13 cellular contexts compared by ENCODE assay signal in the genomic region with DNA sequence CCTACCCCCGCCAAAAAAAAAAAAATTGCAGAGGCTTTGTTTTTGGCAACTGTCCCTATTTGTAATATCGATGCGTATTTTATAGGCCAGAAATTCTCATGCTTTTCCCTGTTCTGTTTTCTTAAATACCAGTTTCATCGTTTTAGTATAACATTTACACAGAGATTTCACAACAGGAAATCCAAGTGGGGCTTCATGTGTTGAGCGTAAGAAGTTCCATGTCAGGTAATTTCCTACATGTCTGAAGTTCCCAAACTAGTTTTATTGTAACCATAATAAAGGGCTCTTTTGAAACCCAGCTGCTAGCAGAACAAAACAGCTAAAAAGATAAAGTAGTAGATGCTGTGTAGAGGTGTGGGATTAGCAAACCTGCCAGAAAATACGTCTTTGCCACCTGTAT. TPM values are rescaled to one million over a fixed set of nuclear protein-coding genes. Genes with fewer than 3 reads are reported as not detected.
DNase-seq lines count a peak whose midpoint lies in the region; ATAC-seq, FAIRE-seq and TF ChIP-seq lines count a peak whose summit lies in the region.
"Had no signal": no experiment of that assay in that cellular context is flagged by ENCODE, and none has a peak within 500 bp of the region (broad histone marks: within the 10 kb centered on the region; RNA-seq: fewer than 3 reads in every experiment).

No MANE protein-coding gene starts in this region.

- H3K27me3 ChIP-seq in CD4-positive, CD25-positive, alpha-beta regulatory T cell (ENCODE audit: control insufficient read depth, insufficient read depth, low read length) = no peaks in the 10 kb centered on the region
- no peaks in the 10 kb centered on the region for H3K27me3 ChIP-seq in GM23248 (replicated peaks; ENCODE audit: insufficient read depth)
- H3K27me3 ChIP-seq in body of pancreas = no peaks in the 10 kb centered on the region
- H3K27me3 ChIP-seq in lower lobe of right lung (ENCODE audit: low read depth) = no peaks in the 10 kb centered on the region
- H3K27me3 ChIP-seq: BE2C had no signal

- no peaks in the 10 kb centered on the region for H3K9me3 ChIP-seq in CD4-positive, CD25-positive, alpha-beta regulatory T cell (ENCODE audit: control insufficient read depth in 2 of 2, low read length in 2 of 2)
- no peaks in the 10 kb centered on the region for H3K9me3 ChIP-seq in GM23248 (ENCODE audit: low read depth)
- no peaks in the 10 kb centered on the region for H3K9me3 ChIP-seq in body of pancreas
- no peaks in the 10 kb centered on the region for H3K9me3 ChIP-seq in lower lobe of right lung
- H3K9me3 ChIP-seq: BE2C had no signal

- H4K20me1 ChIP-seq in GM23248 (ENCODE audit: insufficient read depth) = peaks cover 10% of the 10 kb centered on the region

- no peak for DNase-seq in CD4-positive, CD25-positive, alpha-beta regulatory T cell
- DNase-seq in GM23248 = no peak
- DNase-seq in body of pancreas = no peak
- no peak for DNase-seq in lower lobe of right lung
- no peak for DNase-seq in urothelium cell line (ENCODE audit: low spot score)
- DNase-seq: activated CD4-positive, alpha-beta T cell treated with anti-CD3 and anti-CD28 coated beads for 4 hours; BE2C; immature natural killer cell; NCI-H226 had no signal

- H3K4me1 Mint-ChIP-seq in CD4-positive, CD25-positive, alpha-beta regulatory T cell = peaks cover 40 to 72% (median 54%) of the 10 kb centered on the region in 4 donors

- WGBS in GM23248 (ENCODE audit: low coverage in 1 of 2, low lambda C conversion rate in 2 of 2, missing lambda C conversion rate in 2 of 2), 2 experiments = 85 to 90% methylated on average over 6 of the region's 6 CpGs
- WGBS in body of pancreas, 2 donors = 40 to 59% methylated on average over 6 of the region's 6 CpGs

- H3K27ac Mint-ChIP-seq in CD4-positive, CD25-positive, alpha-beta regulatory T cell = peak overlapping the region; percentile 31 to 85 (median 49)

- intact Hi-C loops in body of pancreas (cut with DNase I) (loop anchor here (5.0 kb wide), 1 partner anchor 144 kb away; no protein-coding TSS in a partner anchor), lower lobe of right lung (cut with DNase I) (no loop called here)

- H3K27ac ChIP-seq in CD4-positive, CD25-positive, alpha-beta regulatory T cell (ENCODE audit: insufficient read depth, low read length, poor library complexity, severe bottlenecking) = peak overlapping the region; percentile 44
- H3K27ac ChIP-seq in GM23248 (peak overlapping the region; percentile 63), body of pancreas (peak overlapping the region in 3 of 4 donors; percentile 61 to 96 (median 92)), lower lobe of right lung (peak overlapping the region; percentile 34)

- peaks cover 23% of the 10 kb centered on the region for H3F3A ChIP-seq in GM23248 (ENCODE audit: insufficient read depth)

- peaks cover 93% of the 10 kb centered on the region for H3K79me2 ChIP-seq in GM23248 (ENCODE audit: insufficient read depth)

- peaks cover 32% of the 10 kb centered on the region for H3K36me3 ChIP-seq in CD4-positive, CD25-positive, alpha-beta regulatory T cell (ENCODE audit: control insufficient read depth, insufficient read depth, low read length)
- H3K36me3 ChIP-seq in GM23248 (ENCODE audit: low read depth) (peaks cover 57% of the 10 kb centered on the region), body of pancreas (replicated peaks in 1 of 2; ENCODE audit: insufficient read depth in 1 of 2, low read depth in 2 of 2) (peaks cover 8 to 9% of the 10 kb centered on the region in 2 donors), lower lobe of right lung (peaks cover 38% of the 10 kb centered on the region)

- H3K4me3 Mint-ChIP-seq in CD4-positive, CD25-positive, alpha-beta regulatory T cell = peak overlapping the region; percentile 88 to 95 (median 92)

- no peak for FAIRE-seq in urothelium cell line (lab: Jason Lieb, UNC)

- H3K9ac ChIP-seq in GM23248 = no peak overlapping the region

- H3K36me3 Mint-ChIP-seq in CD4-positive, CD25-positive, alpha-beta regulatory T cell = peaks cover 12% of the 10 kb centered on the region

- no peak overlapping the region for H2AFZ ChIP-seq in GM23248

- no peak for TF ChIP-seq CTCF in body of pancreas (IDR thresholded peaks at IDR 0.05)
- TF ChIP-seq CTCF in lower lobe of right lung (IDR thresholded peaks at IDR 0.05) = no peak

- H3K4me1 ChIP-seq in CD4-positive, CD25-positive, alpha-beta regulatory T cell (ENCODE audit: control insufficient read depth, insufficient read depth, low read length, poor library complexity, severe bottlenecking) = peaks cover 54% of the 10 kb centered on the region
- peaks cover 53% of the 10 kb centered on the region for H3K4me1 ChIP-seq in GM23248 (ENCODE audit: insufficient read depth)
- peaks cover 49% of the 10 kb centered on the region for H3K4me1 ChIP-seq in body of pancreas
- peaks cover 43% of the 10 kb centered on the region for H3K4me1 ChIP-seq in lower lobe of right lung
- H3K4me1 ChIP-seq: BE2C had no signal

- no peaks in the 10 kb centered on the region for H3K9me2 ChIP-seq in GM23248 (ENCODE audit: insufficient read depth)

- H3K9me3 Mint-ChIP-seq in CD4-positive, CD25-positive, alpha-beta regulatory T cell = no peaks in the 10 kb centered on the region
- H3K9me3 Mint-ChIP-seq: immature natural killer cell had no signal

- TF ChIP-seq POLR2A in body of pancreas (IDR thresholded peaks at IDR 0.05) = no peak

- peak overlapping the region; percentile 85 for H3K4me3 ChIP-seq in CD4-positive, CD25-positive, alpha-beta regulatory T cell (ENCODE audit: low read depth, low read length)
- H3K4me3 ChIP-seq in GM23248 (0 out of 2 replicates have a peak overlapping the region, but pooled peaks have one; percentile 14), body of pancreas (no peak overlapping the region), lower lobe of right lung (no peak overlapping the region)

- no peak for ATAC-seq in CD4-positive, CD25-positive, alpha-beta regulatory T cell (ENCODE audit: low read depth in 2 of 2)
- peak; percentile 0 for ATAC-seq in body of pancreas
- ATAC-seq in lower lobe of right lung = no peak
- ATAC-seq in GM21360 (IDR thresholded peaks at IDR 0.05; ENCODE audit: unreplicated experiment) = no peak
- no peak for ATAC-seq in HG03378 (IDR thresholded peaks at IDR 0.05; ENCODE audit: unreplicated experiment)
- ATAC-seq in GM18511 (IDR thresholded peaks at IDR 0.05; ENCODE audit: unreplicated experiment) = no peak
- ATAC-seq: Panc1 had no signal

- H3K27me3 Mint-ChIP-seq in CD4-positive, CD25-positive, alpha-beta regulatory T cell = no peaks in the 10 kb centered on the region

- in situ Hi-C loops in GM23248 (cut with MboI) = no loop called here

- peak overlapping the region; percentile 33 for H3K4me2 ChIP-seq in GM23248 (ENCODE audit: unreplicated experiment)

RNA-seq across cellular contexts. Expression of a gene that starts 4.2 kb away (rescaled TPM):
- total RNA-seq in CD4-positive, CD25-positive, alpha-beta regulatory T cell = 37.1 TPM
- polyA plus RNA-seq in CD4-positive, CD25-positive, alpha-beta regulatory T cell = 10 to 100 TPM; 12.5 to 17.9 (median 16.0) TPM
- 12.5 and 16.4 TPM in 2 replicates for total RNA-seq in GM23248 (2014; rRNA removed; shearing (Covaris generic))
- 14.9 and 15.1 TPM in 2 replicates for polyA plus RNA-seq in GM23248 (2016; fragmentation: Nextera tagmentation; extraction: Ambion mirVana)
- total RNA-seq in body of pancreas (10 to 100 TPM; 27.2 to 27.4 TPM), lower lobe of right lung (30.3 TPM)

Comparison
In these comparisons a context has a peak if more than half of its experiments do, and no peak if none do; other contexts are left out.
1. H3K27ac ChIP-seq: peak in every context shown above with its lines; median percentile 92 in body of pancreas; 63 in GM23248; 44 in CD4-positive, CD25-positive, alpha-beta regulatory T cell; 34 in lower lobe of right lung.
2. H3K4me3 ChIP-seq: peak in CD4-positive, CD25-positive, alpha-beta regulatory T cell (single experiment) and GM23248 (single experiment); none in body of pancreas (0 of 2) and lower lobe of right lung (single experiment).